ENCODE assay signal across 8 cellular contexts in the genomic region with DNA sequence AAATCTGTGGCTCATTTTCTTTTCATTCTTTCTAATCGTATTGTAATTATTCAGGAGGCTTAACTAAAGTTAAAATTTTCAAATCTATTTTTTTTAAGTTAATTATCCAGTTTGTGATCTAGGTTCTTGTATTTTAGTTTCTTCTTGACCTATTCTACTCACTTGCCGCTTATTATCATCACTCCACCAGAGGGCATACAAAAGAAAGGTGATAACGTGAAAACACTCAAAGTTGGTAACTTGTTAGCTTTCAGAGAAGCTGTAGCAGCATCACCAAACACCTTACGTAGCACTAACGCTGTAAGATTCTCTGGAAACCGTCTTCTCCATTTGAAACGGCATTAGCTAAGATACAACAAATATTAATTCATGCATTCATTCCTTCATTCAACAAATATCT. TPM values are rescaled to one million over a fixed set of nuclear protein-coding genes. Genes with fewer than 3 reads are reported as not detected.
A peak's percentile ranks its signal among the peaks of the same experiment; 100 is the strongest.
DNase-seq lines count a peak whose midpoint lies in the region; ATAC-seq, FAIRE-seq and TF ChIP-seq lines count a peak whose summit lies in the region.

No MANE protein-coding gene starts in this region.

- H3K9me3 ChIP-seq in heart left ventricle: no peaks in the 10 kb centered on the region

- H3K27ac ChIP-seq in heart left ventricle: peak overlapping the region in 2 of 12 donors; percentile 10 to 13

- H3K36me3 ChIP-seq in heart left ventricle: peaks cover 0 to 11% (median 0%) of the 10 kb centered on the region in 9 donors

- TF ChIP-seq POLR2A in heart left ventricle (IDR thresholded peaks at IDR 0.05): no peak

- FAIRE-seq in urothelium cell line (lab: Jason Lieb, UNC): no peak

- TF ChIP-seq CTCF in heart left ventricle (IDR thresholded peaks at IDR 0.05) (peak in 9 of 12 donors; percentile 12 to 52 (median 38)), epithelial cell of proximal tubule (conservative IDR thresholded peaks at IDR 0.05; ENCODE audit: low read depth, low read length) (peak; percentile 54)

- 40 to 56% (median 52%) methylated on average over 7 of the region's 7 CpGs for WGBS in heart left ventricle, 4 donors

- intact Hi-C loops in heart left ventricle (cut with DNase I): loop anchor here in 4 of 10 donors (2.0 to 5.0 kb wide), 3 partner anchors 81 to 112 kb away; no protein-coding TSS in a partner anchor
- intact Hi-C loops in Right ventricle myocardium superior (cut with DNase I): no loop called here

- H3K4me3 ChIP-seq in heart left ventricle (no peak overlapping the region), epithelial cell of proximal tubule (ENCODE audit: low read depth, low read length) (no peak overlapping the region)

- H3K27me3 ChIP-seq in heart left ventricle: no peaks in the 10 kb centered on the region

- peaks cover 4 to 47% (median 25%) of the 10 kb centered on the region in 12 donors for H3K4me1 ChIP-seq in heart left ventricle

- DNase-seq in heart left ventricle: no peak
- DNase-seq in Right ventricle myocardium superior: no peak
- DNase-seq in NOMO-1 treated with DMSO at 0.1 percent for 48 hours (lab: John Stamatoyannopoulos, UW; ENCODE audit: unreplicated experiment): peak; percentile 26
- DNase-seq in epithelial cell of proximal tubule (ENCODE audit: low read depth): no peak
- peak; percentile 16 for DNase-seq in urothelium cell line (ENCODE audit: low spot score)
- no peak for DNase-seq in NCI-H748 treated with DMSO at 0.1 percent for 48 hours (lab: John Stamatoyannopoulos, UW)

- ATAC-seq in heart left ventricle: no peak
- no peak for ATAC-seq in Right ventricle myocardium superior (ENCODE audit: poor library complexity)
- ATAC-seq in HG02884 (IDR thresholded peaks at IDR 0.05; ENCODE audit: unreplicated experiment): no peak
- ATAC-seq in esophagus mucosa: no peak

RNA-seq across cellular contexts. Expression of gene GNB4, which starts 4.8 kb away (rescaled TPM):
- 10 to 100 TPM in 8 of 9 donors, 1 to 10 TPM in 1; 7.2 to 75.1 (median 12.5) TPM for total RNA-seq in heart left ventricle
- 10 to 100 TPM in 1 of 2 donors, 1 to 10 TPM in 1; 6.1 to 15.3 TPM for polyA plus RNA-seq in heart left ventricle
- 13.6 TPM for total RNA-seq in Right ventricle myocardium superior
- total RNA-seq in epithelial cell of proximal tubule: 46.7 and 52.1 TPM in 2 replicates
- total RNA-seq in esophagus mucosa: 13.2 TPM

Comparison
In these comparisons a context has a peak if more than half of its experiments do, and no peak if none do; other contexts are left out.
1. DNase-seq: peak in NOMO-1 treated with DMSO at 0.1 percent for 48 hours (single experiment) and urothelium cell line (single experiment); none in heart left ventricle (0 of 5), Right ventricle myocardium superior (single experiment), epithelial cell of proximal tubule (single experiment) and NCI-H748 treated with DMSO at 0.1 percent for 48 hours (single experiment).